Comparison of ENCODE assay signal across 11 cellular contexts in genomic region chrX:21658152-21658737, GRCh38. TPM values are rescaled to one million over a fixed set of nuclear protein-coding genes. Genes with fewer than 3 reads are reported as not detected.
DNase-seq lines count a peak whose midpoint lies in the region; ATAC-seq and TF ChIP-seq lines count a peak whose summit lies in the region.
"Had no signal": no experiment of that assay in that cellular context is flagged by ENCODE, and none has a peak within 500 bp of the region (broad histone marks: within the 10 kb centered on the region; RNA-seq: fewer than 3 reads in every experiment).

A gene with protein sequence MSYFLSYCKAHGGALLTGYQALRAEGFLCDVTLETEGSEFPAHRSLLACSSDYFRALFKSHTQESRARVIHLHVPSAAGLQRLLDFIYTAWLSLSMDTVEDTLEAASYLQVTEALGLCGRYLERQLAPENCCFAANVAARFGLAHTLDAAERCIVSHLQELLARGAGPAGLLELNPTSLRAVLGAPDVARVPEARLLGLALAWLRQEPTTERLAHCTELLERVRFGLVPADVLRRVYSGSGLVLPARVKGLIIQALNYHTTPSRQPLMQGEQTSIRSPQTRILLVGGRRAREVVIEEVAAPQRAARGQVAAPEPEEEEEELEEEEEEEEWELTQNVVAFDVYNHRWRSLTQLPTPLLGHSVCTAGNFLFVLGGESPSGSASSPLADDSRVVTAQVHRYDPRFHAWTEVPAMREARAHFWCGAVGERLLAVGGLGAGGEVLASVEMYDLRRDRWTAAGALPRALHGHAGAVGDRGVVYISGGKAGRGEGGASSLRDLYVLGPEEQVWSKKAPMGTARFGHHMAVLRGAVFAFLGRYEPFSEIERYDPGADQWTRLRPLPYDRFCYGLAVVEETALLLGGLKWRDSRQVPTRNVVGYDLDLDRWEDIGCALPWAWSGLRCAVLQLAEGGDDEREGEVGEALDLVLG (minus strand): TSS chrX:21658330. CDS start chrX:21657788, 542 bp downstream.

- no peak within 1 kb of the TSS for H2BK15ac ChIP-seq in mesenchymal stem cell (ENCODE audit: low read depth, poor library complexity, severe bottlenecking)

- H3K27ac ChIP-seq in left ventricle myocardium inferior (replicated peaks) (peak within 1 kb of the TSS; percentile 82), skin epidermis (peak within 1 kb of the TSS in 1 of 21 experiments; percentile 17), mesenchymal stem cell (ENCODE audit: low read length, poor library complexity, severe bottlenecking) (no peak within 1 kb of the TSS)
- H3K27ac ChIP-seq: WERI-Rb-1 had no signal

- H3K14ac ChIP-seq in mesenchymal stem cell (ENCODE audit: low read length in 2 of 2) = no peak within 1 kb of the TSS

- H3K27me3 ChIP-seq in left ventricle myocardium inferior (ENCODE audit: low read depth) (peaks cover 26% of the 10 kb centered on the region), mesenchymal stem cell (ENCODE audit: control insufficient read depth in 1 of 2, insufficient read depth in 1 of 2, low read length in 2 of 2) (peaks cover 0 to 11% of the 10 kb centered on the region in 2 experiments)

- WGBS in mesenchymal stem cell = 96% methylated on average over 49 of the region's 60 CpGs

- H2AK5ac ChIP-seq in mesenchymal stem cell (ENCODE audit: low read length, severe bottlenecking) = no peak within 1 kb of the TSS

- H3K36me3 ChIP-seq in left ventricle myocardium inferior (no peaks in the 10 kb centered on the region), mesenchymal stem cell (ENCODE audit: control insufficient read depth in 1 of 2, insufficient read depth in 2 of 2, low read depth in 1 of 2, low read length in 2 of 2) (no peaks in the 10 kb centered on the region)
- H3K36me3 ChIP-seq: WERI-Rb-1 had no signal

- H3K4me1 ChIP-seq in left ventricle myocardium inferior (no peaks in the 10 kb centered on the region), mesenchymal stem cell (ENCODE audit: control insufficient read depth, insufficient read depth, low read depth, low read length) (no peaks in the 10 kb centered on the region)

- H3K9me3 ChIP-seq in left ventricle myocardium inferior (replicated peaks) (no peaks in the 10 kb centered on the region), mesenchymal stem cell (ENCODE audit: control insufficient read depth, low read length) (no peaks in the 10 kb centered on the region)

- no peaks in the 10 kb centered on the region for H3K79me1 ChIP-seq in mesenchymal stem cell (replicated peaks; ENCODE audit: low read length, poor library complexity, severe bottlenecking)

- TF ChIP-seq CTCF in left ventricle myocardium inferior (IDR thresholded peaks at IDR 0.05; ENCODE audit: borderline replicate concordance) = no peak

- no peak within 1 kb of the TSS for H2BK12ac ChIP-seq in mesenchymal stem cell (ENCODE audit: low read length in 2 of 2)

- no peak within 1 kb of the TSS for H2BK120ac ChIP-seq in mesenchymal stem cell (ENCODE audit: low read depth, low read length)

- no peak within 1 kb of the TSS for H2AFZ ChIP-seq in mesenchymal stem cell (ENCODE audit: low read depth, low read length)

- H3K4me2 ChIP-seq in mesenchymal stem cell (ENCODE audit: low read length, poor library complexity, severe bottlenecking) = no peak within 1 kb of the TSS

- no peak within 1 kb of the TSS for H3K18ac ChIP-seq in mesenchymal stem cell (ENCODE audit: low read depth in 1 of 2, low read length in 2 of 2)

- intact Hi-C loops in left ventricle myocardium inferior (cut with micrococcal nuclease) = no loop called here

- peak within 1 kb of the TSS; percentile 62 for H3K4me3 ChIP-seq in left ventricle myocardium inferior
- peak within 1 kb of the TSS in 6 of 7 experiments; percentile 8 to 35 (median 18) for H3K4me3 ChIP-seq in skin epidermis
- H3K4me3 ChIP-seq in mesenchymal stem cell (ENCODE audit: insufficient read depth in 1 of 2, low read depth in 1 of 2, low read length in 2 of 2) = peak within 1 kb of the TSS in 1 of 2 experiments; percentile 60

- no peak within 1 kb of the TSS for H2BK5ac ChIP-seq in mesenchymal stem cell (ENCODE audit: low read depth, low read length, poor library complexity, severe bottlenecking)

- H3K23ac ChIP-seq in mesenchymal stem cell (ENCODE audit: low read length in 2 of 2) = no peak within 1 kb of the TSS

- H4K8ac ChIP-seq in mesenchymal stem cell (ENCODE audit: low read length) = no peak within 1 kb of the TSS

- H4K91ac ChIP-seq in mesenchymal stem cell (ENCODE audit: low read length) = no peak within 1 kb of the TSS

- no peak within 1 kb of the TSS for H3K4ac ChIP-seq in mesenchymal stem cell (ENCODE audit: low read depth in 1 of 2, low read length in 2 of 2)

- H3K9ac ChIP-seq in mesenchymal stem cell (ENCODE audit: low read length) = no peak within 1 kb of the TSS

- ATAC-seq in GM21786 (IDR thresholded peaks at IDR 0.05; ENCODE audit: unreplicated experiment) (peak; percentile 44), HG03196 (IDR thresholded peaks at IDR 0.05; ENCODE audit: unreplicated experiment) (no peak)

- peak; percentile 16 for DNase-seq in activated CD8-positive, alpha-beta memory T cell treated with anti-CD3 and anti-CD28 coated beads, Interleukin-2, amount 50 U/mL, for 4 hours
- DNase-seq in left ventricle myocardium inferior (peak; percentile 24), 8988T (no peak), C1 segment of cervical spinal cord (lab: John Stamatoyannopoulos, UW) (no peak), mesenchymal stem cell (no peak)
- DNase-seq: NCI-H2171, WERI-Rb-1 had no signal

RNA-seq across cellular contexts. Expression of the gene that starts here (rescaled TPM):
- total RNA-seq in left ventricle myocardium inferior = 4.7 TPM
- not detected for polyA plus RNA-seq in mesenchymal stem cell (2013, experiment 1 of 2)
- not detected for polyA plus RNA-seq in mesenchymal stem cell (2013, experiment 2 of 2)
- total RNA-seq: pulmonary artery endothelial cell had no signal

Comparison
In these comparisons a context has a peak if more than half of its experiments do, and no peak if none do; other contexts are left out.
1. DNase-seq: peak in activated CD8-positive, alpha-beta memory T cell treated with anti-CD3 and anti-CD28 coated beads, Interleukin-2, amount 50 U/mL, for 4 hours (single experiment) and left ventricle myocardium inferior (single experiment); none in 8988T (single experiment), C1 segment of cervical spinal cord (0 of 14) and mesenchymal stem cell (single experiment).